1 cellular context compared by ENCODE assay signal in the genomic region with DNA sequence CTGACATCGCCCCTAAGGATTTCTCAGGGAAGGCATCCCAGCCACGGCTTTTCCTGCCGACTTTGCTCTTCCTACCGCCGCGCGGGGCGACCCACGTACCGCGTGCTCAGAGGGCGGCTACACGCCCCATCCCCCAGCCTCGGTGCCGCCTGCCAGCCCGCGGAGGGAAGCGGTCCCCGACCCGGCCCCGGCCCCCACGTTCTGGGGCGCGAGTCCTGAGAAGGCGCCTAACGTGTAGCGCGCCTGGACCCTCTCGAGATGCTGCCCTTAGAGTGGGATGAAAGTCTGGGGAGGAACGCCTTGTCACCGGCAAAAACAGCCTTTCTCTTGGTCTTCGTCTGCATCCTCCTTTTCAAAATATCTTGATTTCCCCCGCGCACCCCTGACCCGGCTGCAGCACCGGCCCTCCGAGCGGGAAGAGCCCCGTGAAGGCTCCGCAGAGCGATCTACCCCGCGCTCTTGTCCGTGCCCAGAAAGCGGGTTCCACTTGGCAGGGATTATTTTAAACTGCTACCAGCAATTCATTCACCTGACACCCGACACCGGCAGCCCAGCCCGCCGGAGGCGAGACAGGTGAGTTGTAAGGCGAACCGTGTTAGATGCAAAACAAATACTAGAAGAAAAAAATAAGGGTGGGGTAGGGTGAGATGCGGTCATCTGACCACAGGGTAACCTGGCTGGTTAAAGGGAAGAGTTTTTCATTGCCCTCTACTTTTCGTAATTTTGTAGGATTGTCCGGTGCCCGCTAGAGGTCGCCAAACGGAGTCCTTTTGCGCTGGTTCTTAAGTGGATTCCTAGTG.
TF ChIP-seq lines count a peak whose summit lies in the region.

No MANE protein-coding gene starts in this region.

TF ChIP-seq in HepG2, 621 proteins besides CTCF, POLR2A, EP300 and RAD21 (continued from another document and continues in another):
- TF ChIP-seq, protein P1, sequence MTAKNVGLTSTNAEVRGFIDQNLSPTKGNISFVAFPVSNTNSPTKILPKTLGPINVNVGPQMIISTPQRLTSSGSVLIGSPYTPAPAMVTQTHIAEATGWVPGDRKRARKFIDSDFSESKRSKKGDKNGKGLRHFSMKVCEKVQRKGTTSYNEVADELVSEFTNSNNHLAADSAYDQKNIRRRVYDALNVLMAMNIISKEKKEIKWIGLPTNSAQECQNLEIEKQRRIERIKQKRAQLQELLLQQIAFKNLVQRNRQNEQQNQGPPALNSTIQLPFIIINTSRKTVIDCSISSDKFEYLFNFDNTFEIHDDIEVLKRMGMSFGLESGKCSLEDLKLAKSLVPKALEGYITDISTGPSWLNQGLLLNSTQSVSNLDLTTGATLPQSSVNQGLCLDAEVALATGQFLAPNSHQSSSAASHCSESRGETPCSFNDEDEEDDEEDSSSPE (CRISPR knock-in tag; IDR thresholded peaks at IDR 0.05), result peak; percentile 13; the same call in 1 of the 2 replicates
- TF ChIP-seq GPN1 (CRISPR knock-in tag; IDR thresholded peaks at IDR 0.05; ENCODE audit: borderline replicate concordance) (no peak), SETDB1 (CRISPR knock-in tag; IDR thresholded peaks at IDR 0.05; ENCODE audit: borderline replicate concordance) (no peak), ZNF781 (CRISPR knock-in tag; IDR thresholded peaks at IDR 0.05; ENCODE audit: borderline replicate concordance, not compliant biosample characterization) (no peak), TMF1 (CRISPR knock-in tag; IDR thresholded peaks at IDR 0.05; ENCODE audit: low read depth) (no peak), CBX5 (CRISPR knock-in tag; IDR thresholded peaks at IDR 0.05; ENCODE audit: borderline replicate concordance) (peak; percentile 61; the same call in 1 of the 2 replicates), SMAD9 (CRISPR knock-in tag; IDR thresholded peaks at IDR 0.05) (peak; percentile 70; the same call in 1 of the 2 replicates), ZNF20 (CRISPR knock-in tag; IDR thresholded peaks at IDR 0.05) (no peak), EHMT2 (IDR thresholded peaks at IDR 0.05; ENCODE audit: borderline replicate concordance, low read depth, low read length) (no peak), MTF2 (CRISPR knock-in tag; IDR thresholded peaks at IDR 0.05; ENCODE audit: borderline replicate concordance) (0 out of 2 replicates have a peak, but pooled peaks have one; percentile 63), ZNF761 (CRISPR knock-in tag; conservative IDR thresholded peaks at IDR 0.05) (0 out of 2 replicates have a peak, but pooled peaks have one; percentile 78), SMYD3 (CRISPR knock-in tag; IDR thresholded peaks at IDR 0.05) (no peak), ZNF724P (CRISPR knock-in tag; IDR thresholded peaks at IDR 0.05; ENCODE audit: borderline replicate concordance) (peak; percentile 56; the same call in 1 of the 2 replicates), PRPF4 (IDR thresholded peaks at IDR 0.05; ENCODE audit: low read depth, low read length, poor library complexity, severe bottlenecking) (no peak), DNMT1 (CRISPR knock-in tag; IDR thresholded peaks at IDR 0.05) (no peak), PAWR (CRISPR knock-in tag; IDR thresholded peaks at IDR 0.05; ENCODE audit: borderline replicate concordance) (no peak; the same call in 1 of the 2 replicates), RAD51 (IDR thresholded peaks at IDR 0.05; ENCODE audit: borderline replicate concordance) (no peak), SMARCE1 (IDR thresholded peaks at IDR 0.05; ENCODE audit: borderline replicate concordance) (no peak), ZNF44 (CRISPR knock-in tag; IDR thresholded peaks at IDR 0.05) (peak; percentile 37; the same call in 1 of the 2 replicates), HCFC1 (IDR thresholded peaks at IDR 0.05; ENCODE audit: low read depth, low read length) (no peak), RBM39 (IDR thresholded peaks at IDR 0.05; ENCODE audit: low read depth, low read length, poor library complexity, severe bottlenecking) (no peak), SPEN (CRISPR knock-in tag; IDR thresholded peaks at IDR 0.05; ENCODE audit: low read depth) (no peak), MAZ (IDR thresholded peaks at IDR 0.05; ENCODE audit: borderline replicate concordance, low read depth, low read length) (no peak), MAZ (CRISPR knock-in tag; IDR thresholded peaks at IDR 0.05; ENCODE audit: low read depth) (no peak), ZNF792 (CRISPR knock-in tag; IDR thresholded peaks at IDR 0.05) (no peak), ZNF775 (CRISPR knock-in tag; IDR thresholded peaks at IDR 0.05; ENCODE audit: borderline replicate concordance) (no peak), ZSCAN21 (CRISPR knock-in tag; IDR thresholded peaks at IDR 0.05; ENCODE audit: borderline replicate concordance) (no peak), SRSF9 (IDR thresholded peaks at IDR 0.05; ENCODE audit: borderline replicate concordance, insufficient read depth, low read depth, low read length, poor library complexity, severe bottlenecking) (no peak), ZNF350 (CRISPR knock-in tag; IDR thresholded peaks at IDR 0.05; ENCODE audit: borderline replicate concordance, low read depth) (peak; percentile 88), KLF9 (CRISPR knock-in tag; IDR thresholded peaks at IDR 0.05; ENCODE audit: low read depth) (no peak), FOXK1 (CRISPR knock-in tag; IDR thresholded peaks at IDR 0.05; ENCODE audit: borderline replicate concordance, low read depth) (no peak), STAT5B (CRISPR knock-in tag; IDR thresholded peaks at IDR 0.05) (no peak), ZNF282 (IDR thresholded peaks at IDR 0.05; ENCODE audit: partially characterized antibody) (no peak)
- TF ChIP-seq, protein P2, sequence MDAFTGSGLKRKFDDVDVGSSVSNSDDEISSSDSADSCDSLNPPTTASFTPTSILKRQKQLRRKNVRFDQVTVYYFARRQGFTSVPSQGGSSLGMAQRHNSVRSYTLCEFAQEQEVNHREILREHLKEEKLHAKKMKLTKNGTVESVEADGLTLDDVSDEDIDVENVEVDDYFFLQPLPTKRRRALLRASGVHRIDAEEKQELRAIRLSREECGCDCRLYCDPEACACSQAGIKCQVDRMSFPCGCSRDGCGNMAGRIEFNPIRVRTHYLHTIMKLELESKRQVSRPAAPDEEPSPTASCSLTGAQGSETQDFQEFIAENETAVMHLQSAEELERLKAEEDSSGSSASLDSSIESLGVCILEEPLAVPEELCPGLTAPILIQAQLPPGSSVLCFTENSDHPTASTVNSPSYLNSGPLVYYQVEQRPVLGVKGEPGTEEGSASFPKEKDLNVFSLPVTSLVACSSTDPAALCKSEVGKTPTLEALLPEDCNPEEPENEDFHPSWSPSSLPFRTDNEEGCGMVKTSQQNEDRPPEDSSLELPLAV (CRISPR knock-in tag; conservative IDR thresholded peaks at IDR 0.05; ENCODE audit: low read depth), result no peak
- TF ChIP-seq, protein P3, sequence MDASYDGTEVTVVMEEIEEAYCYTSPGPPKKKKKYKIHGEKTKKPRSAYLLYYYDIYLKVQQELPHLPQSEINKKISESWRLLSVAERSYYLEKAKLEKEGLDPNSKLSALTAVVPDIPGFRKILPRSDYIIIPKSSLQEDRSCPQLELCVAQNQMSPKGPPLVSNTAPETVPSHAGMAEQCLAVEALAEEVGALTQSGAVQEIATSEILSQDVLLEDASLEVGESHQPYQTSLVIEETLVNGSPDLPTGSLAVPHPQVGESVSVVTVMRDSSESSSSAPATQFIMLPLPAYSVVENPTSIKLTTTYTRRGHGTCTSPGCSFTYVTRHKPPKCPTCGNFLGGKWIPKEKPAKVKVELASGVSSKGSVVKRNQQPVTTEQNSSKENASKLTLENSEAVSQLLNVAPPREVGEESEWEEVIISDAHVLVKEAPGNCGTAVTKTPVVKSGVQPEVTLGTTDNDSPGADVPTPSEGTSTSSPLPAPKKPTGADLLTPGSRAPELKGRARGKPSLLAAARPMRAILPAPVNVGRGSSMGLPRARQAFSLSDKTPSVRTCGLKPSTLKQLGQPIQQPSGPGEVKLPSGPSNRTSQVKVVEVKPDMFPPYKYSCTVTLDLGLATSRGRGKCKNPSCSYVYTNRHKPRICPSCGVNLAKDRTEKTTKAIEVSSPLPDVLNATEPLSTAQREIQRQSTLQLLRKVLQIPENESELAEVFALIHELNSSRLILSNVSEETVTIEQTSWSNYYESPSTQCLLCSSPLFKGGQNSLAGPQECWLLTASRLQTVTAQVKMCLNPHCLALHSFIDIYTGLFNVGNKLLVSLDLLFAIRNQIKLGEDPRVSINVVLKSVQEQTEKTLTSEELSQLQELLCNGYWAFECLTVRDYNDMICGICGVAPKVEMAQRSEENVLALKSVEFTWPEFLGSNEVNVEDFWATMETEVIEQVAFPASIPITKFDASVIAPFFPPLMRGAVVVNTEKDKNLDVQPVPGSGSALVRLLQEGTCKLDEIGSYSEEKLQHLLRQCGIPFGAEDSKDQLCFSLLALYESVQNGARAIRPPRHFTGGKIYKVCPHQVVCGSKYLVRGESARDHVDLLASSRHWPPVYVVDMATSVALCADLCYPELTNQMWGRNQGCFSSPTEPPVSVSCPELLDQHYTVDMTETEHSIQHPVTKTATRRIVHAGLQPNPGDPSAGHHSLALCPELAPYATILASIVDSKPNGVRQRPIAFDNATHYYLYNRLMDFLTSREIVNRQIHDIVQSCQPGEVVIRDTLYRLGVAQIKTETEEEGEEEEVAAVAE (CRISPR knock-in tag; IDR thresholded peaks at IDR 0.05; ENCODE audit: borderline replicate concordance), result no peak
- TF ChIP-seq, protein P4, sequence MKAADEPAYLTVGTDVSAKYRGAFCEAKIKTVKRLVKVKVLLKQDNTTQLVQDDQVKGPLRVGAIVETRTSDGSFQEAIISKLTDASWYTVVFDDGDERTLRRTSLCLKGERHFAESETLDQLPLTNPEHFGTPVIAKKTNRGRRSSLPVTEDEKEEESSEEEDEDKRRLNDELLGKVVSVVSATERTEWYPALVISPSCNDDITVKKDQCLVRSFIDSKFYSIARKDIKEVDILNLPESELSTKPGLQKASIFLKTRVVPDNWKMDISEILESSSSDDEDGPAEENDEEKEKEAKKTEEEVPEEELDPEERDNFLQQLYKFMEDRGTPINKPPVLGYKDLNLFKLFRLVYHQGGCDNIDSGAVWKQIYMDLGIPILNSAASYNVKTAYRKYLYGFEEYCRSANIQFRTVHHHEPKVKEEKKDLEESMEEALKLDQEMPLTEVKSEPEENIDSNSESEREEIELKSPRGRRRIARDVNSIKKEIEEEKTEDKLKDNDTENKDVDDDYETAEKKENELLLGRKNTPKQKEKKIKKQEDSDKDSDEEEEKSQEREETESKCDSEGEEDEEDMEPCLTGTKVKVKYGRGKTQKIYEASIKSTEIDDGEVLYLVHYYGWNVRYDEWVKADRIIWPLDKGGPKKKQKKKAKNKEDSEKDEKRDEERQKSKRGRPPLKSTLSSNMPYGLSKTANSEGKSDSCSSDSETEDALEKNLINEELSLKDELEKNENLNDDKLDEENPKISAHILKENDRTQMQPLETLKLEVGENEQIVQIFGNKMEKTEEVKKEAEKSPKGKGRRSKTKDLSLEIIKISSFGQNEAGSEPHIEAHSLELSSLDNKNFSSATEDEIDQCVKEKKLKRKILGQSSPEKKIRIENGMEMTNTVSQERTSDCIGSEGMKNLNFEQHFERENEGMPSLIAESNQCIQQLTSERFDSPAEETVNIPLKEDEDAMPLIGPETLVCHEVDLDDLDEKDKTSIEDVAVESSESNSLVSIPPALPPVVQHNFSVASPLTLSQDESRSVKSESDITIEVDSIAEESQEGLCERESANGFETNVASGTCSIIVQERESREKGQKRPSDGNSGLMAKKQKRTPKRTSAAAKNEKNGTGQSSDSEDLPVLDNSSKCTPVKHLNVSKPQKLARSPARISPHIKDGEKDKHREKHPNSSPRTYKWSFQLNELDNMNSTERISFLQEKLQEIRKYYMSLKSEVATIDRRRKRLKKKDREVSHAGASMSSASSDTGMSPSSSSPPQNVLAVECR (CRISPR knock-in tag; IDR thresholded peaks at IDR 0.05; ENCODE audit: borderline replicate concordance), result 0 out of 2 replicates have a peak, but pooled peaks have one; percentile 22
- TF ChIP-seq, protein P5, sequence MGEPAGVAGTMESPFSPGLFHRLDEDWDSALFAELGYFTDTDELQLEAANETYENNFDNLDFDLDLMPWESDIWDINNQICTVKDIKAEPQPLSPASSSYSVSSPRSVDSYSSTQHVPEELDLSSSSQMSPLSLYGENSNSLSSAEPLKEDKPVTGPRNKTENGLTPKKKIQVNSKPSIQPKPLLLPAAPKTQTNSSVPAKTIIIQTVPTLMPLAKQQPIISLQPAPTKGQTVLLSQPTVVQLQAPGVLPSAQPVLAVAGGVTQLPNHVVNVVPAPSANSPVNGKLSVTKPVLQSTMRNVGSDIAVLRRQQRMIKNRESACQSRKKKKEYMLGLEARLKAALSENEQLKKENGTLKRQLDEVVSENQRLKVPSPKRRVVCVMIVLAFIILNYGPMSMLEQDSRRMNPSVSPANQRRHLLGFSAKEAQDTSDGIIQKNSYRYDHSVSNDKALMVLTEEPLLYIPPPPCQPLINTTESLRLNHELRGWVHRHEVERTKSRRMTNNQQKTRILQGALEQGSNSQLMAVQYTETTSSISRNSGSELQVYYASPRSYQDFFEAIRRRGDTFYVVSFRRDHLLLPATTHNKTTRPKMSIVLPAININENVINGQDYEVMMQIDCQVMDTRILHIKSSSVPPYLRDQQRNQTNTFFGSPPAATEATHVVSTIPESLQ (CRISPR knock-in tag; conservative IDR thresholded peaks at IDR 0.05), result no peak; the same call in 1 of the 2 replicates
- TF ChIP-seq, protein P6, sequence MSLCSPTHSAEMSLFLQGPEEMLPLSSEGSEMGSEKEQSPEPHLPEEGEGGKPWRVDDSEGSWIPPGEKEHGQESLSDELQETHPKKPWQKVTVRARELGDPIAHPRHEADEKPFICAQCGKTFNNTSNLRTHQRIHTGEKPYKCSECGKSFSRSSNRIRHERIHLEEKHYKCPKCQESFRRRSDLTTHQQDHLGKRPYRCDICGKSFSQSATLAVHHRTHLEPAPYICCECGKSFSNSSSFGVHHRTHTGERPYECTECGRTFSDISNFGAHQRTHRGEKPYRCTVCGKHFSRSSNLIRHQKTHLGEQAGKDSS (CRISPR knock-in tag; IDR thresholded peaks at IDR 0.05; ENCODE audit: borderline replicate concordance, low read depth), result peak; percentile 61; the same call in 1 of the 2 replicates
- TF ChIP-seq, protein P7, sequence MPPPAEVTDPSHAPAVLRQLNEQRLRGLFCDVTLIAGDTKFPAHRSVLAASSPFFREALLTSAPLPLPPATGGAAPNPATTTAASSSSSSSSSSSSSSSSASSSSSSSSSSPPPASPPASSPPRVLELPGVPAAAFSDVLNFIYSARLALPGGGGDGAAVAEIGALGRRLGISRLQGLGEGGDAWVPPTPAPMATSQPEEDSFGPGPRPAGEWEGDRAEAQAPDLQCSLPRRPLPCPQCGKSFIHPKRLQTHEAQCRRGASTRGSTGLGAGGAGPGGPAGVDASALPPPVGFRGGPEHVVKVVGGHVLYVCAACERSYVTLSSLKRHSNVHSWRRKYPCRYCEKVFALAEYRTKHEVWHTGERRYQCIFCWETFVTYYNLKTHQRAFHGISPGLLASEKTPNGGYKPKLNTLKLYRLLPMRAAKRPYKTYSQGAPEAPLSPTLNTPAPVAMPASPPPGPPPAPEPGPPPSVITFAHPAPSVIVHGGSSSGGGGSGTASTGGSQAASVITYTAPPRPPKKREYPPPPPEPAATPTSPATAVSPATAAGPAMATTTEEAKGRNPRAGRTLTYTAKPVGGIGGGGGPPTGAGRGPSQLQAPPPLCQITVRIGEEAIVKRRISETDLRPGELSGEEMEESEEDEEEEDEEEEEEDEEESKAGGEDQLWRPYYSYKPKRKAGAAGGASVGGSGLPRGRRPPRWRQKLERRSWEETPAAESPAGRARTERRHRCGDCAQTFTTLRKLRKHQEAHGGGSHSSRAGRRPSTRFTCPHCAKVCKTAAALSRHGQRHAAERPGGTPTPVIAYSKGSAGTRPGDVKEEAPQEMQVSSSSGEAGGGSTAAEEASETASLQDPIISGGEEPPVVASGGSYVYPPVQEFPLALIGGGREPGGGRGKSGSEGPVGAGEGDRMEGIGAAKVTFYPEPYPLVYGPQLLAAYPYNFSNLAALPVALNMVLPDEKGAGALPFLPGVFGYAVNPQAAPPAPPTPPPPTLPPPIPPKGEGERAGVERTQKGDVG (CRISPR knock-in tag; IDR thresholded peaks at IDR 0.05; ENCODE audit: borderline replicate concordance), result peak; percentile 37; the same call in 1 of the 2 replicates
